In genomic region chr7:138146739-138147734, GRCh38 we compare ENCODE assay signal across 1 cellular context.
TF ChIP-seq lines count a peak whose summit lies in the region.

No MANE protein-coding gene starts in this region.

TF ChIP-seq in HepG2, 621 proteins besides CTCF, POLR2A, EP300 and RAD21 (continued from another document):
- TF ChIP-seq ZBTB33 (CRISPR knock-in tag; IDR thresholded peaks at IDR 0.05) (0 out of 2 replicates have a peak, but pooled peaks have one; percentile 18), NFYB (CRISPR knock-in tag; IDR thresholded peaks at IDR 0.05) (peak; percentile 43; the same call in 1 of the 2 replicates), NFYC (CRISPR knock-in tag; IDR thresholded peaks at IDR 0.05) (peak; percentile 52)
